Comparison of ENCODE assay signal across 1 cellular context in genomic region chr2:67954125-67954748, GRCh38.
TF ChIP-seq lines count a peak whose summit lies in the region.

No MANE protein-coding gene starts in this region.

TF ChIP-seq in HepG2, 621 proteins besides CTCF, POLR2A, EP300 and RAD21 (continued from another document and continues in another):
- 0 out of 2 replicates have a peak, but pooled peaks have one; percentile 11 for TF ChIP-seq MXD1 (CRISPR knock-in tag; IDR thresholded peaks at IDR 0.05)
- TF ChIP-seq NCOA2 (CRISPR knock-in tag; IDR thresholded peaks at IDR 0.05), result 0 out of 2 replicates have a peak, but pooled peaks have one; percentile 35
- TF ChIP-seq YEATS4 (CRISPR knock-in tag; IDR thresholded peaks at IDR 0.05; ENCODE audit: borderline replicate concordance), result no peak; the same call in 1 of the 2 replicates
- TF ChIP-seq PAWR (CRISPR knock-in tag; IDR thresholded peaks at IDR 0.05; ENCODE audit: borderline replicate concordance), result no peak
- no peak for TF ChIP-seq CBX1 (IDR thresholded peaks at IDR 0.05; ENCODE audit: low read depth)
- TF ChIP-seq, protein P1, sequence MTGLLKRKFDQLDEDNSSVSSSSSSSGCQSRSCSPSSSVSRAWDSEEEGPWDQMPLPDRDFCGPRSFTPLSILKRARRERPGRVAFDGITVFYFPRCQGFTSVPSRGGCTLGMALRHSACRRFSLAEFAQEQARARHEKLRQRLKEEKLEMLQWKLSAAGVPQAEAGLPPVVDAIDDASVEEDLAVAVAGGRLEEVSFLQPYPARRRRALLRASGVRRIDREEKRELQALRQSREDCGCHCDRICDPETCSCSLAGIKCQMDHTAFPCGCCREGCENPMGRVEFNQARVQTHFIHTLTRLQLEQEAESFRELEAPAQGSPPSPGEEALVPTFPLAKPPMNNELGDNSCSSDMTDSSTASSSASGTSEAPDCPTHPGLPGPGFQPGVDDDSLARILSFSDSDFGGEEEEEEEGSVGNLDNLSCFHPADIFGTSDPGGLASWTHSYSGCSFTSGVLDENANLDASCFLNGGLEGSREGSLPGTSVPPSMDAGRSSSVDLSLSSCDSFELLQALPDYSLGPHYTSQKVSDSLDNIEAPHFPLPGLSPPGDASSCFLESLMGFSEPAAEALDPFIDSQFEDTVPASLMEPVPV (CRISPR knock-in tag; IDR thresholded peaks at IDR 0.05), result no peak
- TF ChIP-seq ZBTB40 (IDR thresholded peaks at IDR 0.05), result no peak
- TF ChIP-seq ZBTB40 (CRISPR knock-in tag; IDR thresholded peaks at IDR 0.05), result peak; percentile 41; the same call in 1 of the 2 replicates
- no peak for TF ChIP-seq ZNF547 (CRISPR knock-in tag; IDR thresholded peaks at IDR 0.05)
- TF ChIP-seq AHDC1 (CRISPR knock-in tag; IDR thresholded peaks at IDR 0.05; ENCODE audit: borderline replicate concordance), result peak; percentile 88
- TF ChIP-seq ZBTB10 (CRISPR knock-in tag; IDR thresholded peaks at IDR 0.05; ENCODE audit: borderline replicate concordance), result no peak
- TF ChIP-seq U2AF2 (IDR thresholded peaks at IDR 0.05; ENCODE audit: low read depth, low read length), result no peak
- TF ChIP-seq CHCHD3 (CRISPR knock-in tag; IDR thresholded peaks at IDR 0.05), result no peak
- TF ChIP-seq PHF21A (CRISPR knock-in tag; IDR thresholded peaks at IDR 0.05), result peak; percentile 67; the same call in 1 of the 2 replicates
- TF ChIP-seq PAX8 (CRISPR knock-in tag; IDR thresholded peaks at IDR 0.05; ENCODE audit: borderline replicate concordance), result no peak
- no peak for TF ChIP-seq ZNF143 (CRISPR knock-in tag; IDR thresholded peaks at IDR 0.05)
- TF ChIP-seq TBX3 (IDR thresholded peaks at IDR 0.05; ENCODE audit: borderline replicate concordance), result no peak
- no peak for TF ChIP-seq PAF1 (CRISPR knock-in tag; IDR thresholded peaks at IDR 0.05)
- no peak for TF ChIP-seq RELA (CRISPR knock-in tag; IDR thresholded peaks at IDR 0.05)
- TF ChIP-seq, protein P2, sequence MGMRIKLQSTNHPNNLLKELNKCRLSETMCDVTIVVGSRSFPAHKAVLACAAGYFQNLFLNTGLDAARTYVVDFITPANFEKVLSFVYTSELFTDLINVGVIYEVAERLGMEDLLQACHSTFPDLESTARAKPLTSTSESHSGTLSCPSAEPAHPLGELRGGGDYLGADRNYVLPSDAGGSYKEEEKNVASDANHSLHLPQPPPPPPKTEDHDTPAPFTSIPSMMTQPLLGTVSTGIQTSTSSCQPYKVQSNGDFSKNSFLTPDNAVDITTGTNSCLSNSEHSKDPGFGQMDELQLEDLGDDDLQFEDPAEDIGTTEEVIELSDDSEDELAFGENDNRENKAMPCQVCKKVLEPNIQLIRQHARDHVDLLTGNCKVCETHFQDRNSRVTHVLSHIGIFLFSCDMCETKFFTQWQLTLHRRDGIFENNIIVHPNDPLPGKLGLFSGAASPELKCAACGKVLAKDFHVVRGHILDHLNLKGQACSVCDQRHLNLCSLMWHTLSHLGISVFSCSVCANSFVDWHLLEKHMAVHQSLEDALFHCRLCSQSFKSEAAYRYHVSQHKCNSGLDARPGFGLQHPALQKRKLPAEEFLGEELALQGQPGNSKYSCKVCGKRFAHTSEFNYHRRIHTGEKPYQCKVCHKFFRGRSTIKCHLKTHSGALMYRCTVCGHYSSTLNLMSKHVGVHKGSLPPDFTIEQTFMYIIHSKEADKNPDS (CRISPR knock-in tag; IDR thresholded peaks at IDR 0.05), result peak; percentile 78; the same call in 1 of the 2 replicates
- peak; percentile 97 for TF ChIP-seq ARNTL (CRISPR knock-in tag; IDR thresholded peaks at IDR 0.05)
- TF ChIP-seq REPIN1 (CRISPR knock-in tag; IDR thresholded peaks at IDR 0.05; ENCODE audit: borderline replicate concordance, low read depth), result no peak
- no peak for TF ChIP-seq MTF2 (CRISPR knock-in tag; IDR thresholded peaks at IDR 0.05; ENCODE audit: borderline replicate concordance)
- no peak for TF ChIP-seq ZNF678 (CRISPR knock-in tag; IDR thresholded peaks at IDR 0.05)
- TF ChIP-seq AGO2 (optimal IDR thresholded peaks at IDR 0.05; ENCODE audit: low read depth, low read length), result no peak
- no peak for TF ChIP-seq PCBP2 (optimal IDR thresholded peaks at IDR 0.05; ENCODE audit: low read depth, low read length, poor library complexity, severe bottlenecking)
- no peak for TF ChIP-seq ZNF672 (CRISPR knock-in tag; IDR thresholded peaks at IDR 0.05)
- TF ChIP-seq NR2F2 (IDR thresholded peaks at IDR 0.05; ENCODE audit: borderline replicate concordance, low read depth), result peak; percentile 37; the same call in 1 of the 2 replicates
- 0 out of 2 replicates have a peak, but pooled peaks have one; percentile 43 for TF ChIP-seq DNMT1 (CRISPR knock-in tag; IDR thresholded peaks at IDR 0.05)
- TF ChIP-seq RFX5 (IDR thresholded peaks at IDR 0.05; ENCODE audit: low read depth, low read length), result no peak
- TF ChIP-seq ZNF652 (CRISPR knock-in tag; IDR thresholded peaks at IDR 0.05; ENCODE audit: borderline replicate concordance, low read depth), result peak; percentile 97
